Comparison of ENCODE assay signal across 8 cellular contexts in genomic region chr16:2867987-2868789, GRCh38. TPM values are rescaled to one million over a fixed set of nuclear protein-coding genes. Genes with fewer than 3 reads are reported as not detected.
DNase-seq lines count a peak whose midpoint lies in the region; ATAC-seq and TF ChIP-seq lines count a peak whose summit lies in the region.

No MANE protein-coding gene starts in this region.

- H3K27ac ChIP-seq in CD8-positive, alpha-beta T cell (ENCODE audit: low read depth, low read length): peak overlapping the region; percentile 52

- CTCF ChIA-PET in CD8-positive, alpha-beta T cell (lab: Charles Lee): interaction anchor here (0.6 to 3.6 kb wide), 31 partner anchors 9 to 160 kb away, joined by 3 to 71 read pairs (median 4); partner anchors contain the start of genes FLYWCH1 and FLYWCH2

- peaks cover 18% of the 10 kb centered on the region for H3K4me1 Mint-ChIP-seq in CD8-positive, alpha-beta T cell (ENCODE audit: low read depth)
- peaks cover 14 to 21% of the 10 kb centered on the region in 2 donors for H3K4me1 Mint-ChIP-seq in effector memory CD8-positive, alpha-beta T cell (ENCODE audit: low read depth in 2 of 2)
- H3K4me1 Mint-ChIP-seq in memory B cell: peaks cover 5% of the 10 kb centered on the region

- TF ChIP-seq CTCF in CD8-positive, alpha-beta T cell (IDR thresholded peaks at IDR 0.05): peak; percentile 92

- peak overlapping the region; percentile 77 for H3K4me3 ChIP-seq in CD8-positive, alpha-beta T cell (ENCODE audit: low read depth, low read length)

- H3K9me3 Mint-ChIP-seq in CD8-positive, alpha-beta T cell: no peaks in the 10 kb centered on the region
- H3K9me3 Mint-ChIP-seq in effector memory CD8-positive, alpha-beta T cell: no peaks in the 10 kb centered on the region
- no peaks in the 10 kb centered on the region for H3K9me3 Mint-ChIP-seq in memory B cell

- H3K36me3 ChIP-seq in CD8-positive, alpha-beta T cell (ENCODE audit: insufficient read depth, low read length): no peaks in the 10 kb centered on the region

- peak; percentile 98 for ATAC-seq in CD8-positive, alpha-beta T cell
- peak; percentile 91 for ATAC-seq in GM19452 (IDR thresholded peaks at IDR 0.05; ENCODE audit: unreplicated experiment)
- peak; percentile 95 for ATAC-seq in effector memory CD8-positive, alpha-beta T cell (replicated peaks)
- ATAC-seq in memory B cell (ENCODE audit: low read depth): peak; percentile 93

- POLR2A ChIA-PET in CD8-positive, alpha-beta T cell (lab: Charles Lee): interaction anchor here (0.8 to 1.8 kb wide), 9 partner anchors 12 to 205 kb away, joined by 3 to 12 read pairs (median 5); partner anchors contain the start of genes FLYWCH2, KCTD5 and SRRM2

- intact Hi-C loops in CD8-positive, alpha-beta T cell (cut with DNase I, micrococcal nuclease): loop anchor here (1.0 to 10.0 kb wide), 6 partner anchors 29 to 196 kb away; partner anchors contain the start of genes ELOB (in 1 of the 2), FLYWCH1 (in 1 of the 2) and PRSS27 (in 1 of the 2)

- H3K4me1 ChIP-seq in CD8-positive, alpha-beta T cell (ENCODE audit: insufficient read depth, low read length): peaks cover 10% of the 10 kb centered on the region

- peak overlapping the region; percentile 83 for H3K4me3 Mint-ChIP-seq in CD8-positive, alpha-beta T cell
- H3K4me3 Mint-ChIP-seq in effector memory CD8-positive, alpha-beta T cell: peak overlapping the region; percentile 89 to 90
- H3K4me3 Mint-ChIP-seq in memory B cell: peak overlapping the region; percentile 88

- peak; percentile 91 to 97 (median 95) for DNase-seq in CD8-positive, alpha-beta T cell
- DNase-seq in HS-27A (ENCODE audit: low read depth) (peak; percentile 75), NK-92 (lab: John Stamatoyannopoulos, UW; ENCODE audit: unreplicated experiment) (peak; percentile 78), memory B cell (ENCODE audit: low spot score in 2 of 2) (peak; percentile 93 to 95)
- DNase-seq in activated CD8-positive, alpha-beta memory T cell treated with anti-CD3 and anti-CD28 coated beads for 4 hours (ENCODE audit: low read depth in 2 of 2): peak; percentile 86 to 90
- peak; percentile 98 for DNase-seq in effector memory CD8-positive, alpha-beta T cell
- DNase-seq in stimulated activated CD8-positive, alpha-beta memory T cell treated with anti-CD3 and anti-CD28 coated beads, Interleukin-12 subunit alpha, Interleukin-12 subunit beta, amount 100 ng/mL, for 1 hour (ENCODE audit: low read depth): peak; percentile 92

- no peaks in the 10 kb centered on the region for H3K27me3 ChIP-seq in CD8-positive, alpha-beta T cell (ENCODE audit: insufficient read depth, low read length)

- no peaks in the 10 kb centered on the region for H3K36me3 Mint-ChIP-seq in CD8-positive, alpha-beta T cell
- peaks cover 7% of the 10 kb centered on the region for H3K36me3 Mint-ChIP-seq in effector memory CD8-positive, alpha-beta T cell (ENCODE audit: insufficient read depth)
- H3K36me3 Mint-ChIP-seq in memory B cell: no peaks in the 10 kb centered on the region

- H3K27ac Mint-ChIP-seq in CD8-positive, alpha-beta T cell: peak overlapping the region; percentile 87
- peak overlapping the region; percentile 93 to 95 for H3K27ac Mint-ChIP-seq in effector memory CD8-positive, alpha-beta T cell
- H3K27ac Mint-ChIP-seq in memory B cell: peak overlapping the region; percentile 87

- H3K9me3 ChIP-seq in CD8-positive, alpha-beta T cell (ENCODE audit: low read length): no peaks in the 10 kb centered on the region

- no peaks in the 10 kb centered on the region for H3K27me3 Mint-ChIP-seq in CD8-positive, alpha-beta T cell (ENCODE audit: low read depth)
- H3K27me3 Mint-ChIP-seq in effector memory CD8-positive, alpha-beta T cell: no peaks in the 10 kb centered on the region
- peaks cover 8% of the 10 kb centered on the region for H3K27me3 Mint-ChIP-seq in memory B cell

RNA-seq across cellular contexts. Expression of gene PRSS22, which starts 10.2 kb away (rescaled TPM):
- total RNA-seq in CD8-positive, alpha-beta T cell: 1 to 10 TPM; 2.1 to 2.4 TPM

RNA-seq across cellular contexts. Expression of gene FLYWCH2, which starts 14.8 kb away (rescaled TPM):
- 10 to 100 TPM in 1 of 2 experiments, 1 to 10 TPM in 1; 9.3 to 10.9 TPM for total RNA-seq in CD8-positive, alpha-beta T cell

RNA-seq across cellular contexts. Expression of gene ZG16B, which starts 38.1 kb away (rescaled TPM):
- total RNA-seq in CD8-positive, alpha-beta T cell: not detected

RNA-seq across cellular contexts. Expression of gene FLYWCH1, which starts 43.5 kb away (rescaled TPM):
- 10 to 100 TPM; 89.1 to 92.6 TPM for total RNA-seq in CD8-positive, alpha-beta T cell

RNA-seq across cellular contexts. Expression of gene PRSS21, which starts 51.2 kb away (rescaled TPM):
- 1 to 10 TPM; 1.4 to 2.5 TPM for total RNA-seq in CD8-positive, alpha-beta T cell

Comparison
In these comparisons a context has a peak if more than half of its experiments do, and no peak if none do; other contexts are left out.
1. Peak in every context shown above with its lines: DNase-seq, ATAC-seq, H3K4me3 ChIP-seq and H3K27ac ChIP-seq.